ENCODE assay signal across 8 cellular contexts in the genomic region with DNA sequence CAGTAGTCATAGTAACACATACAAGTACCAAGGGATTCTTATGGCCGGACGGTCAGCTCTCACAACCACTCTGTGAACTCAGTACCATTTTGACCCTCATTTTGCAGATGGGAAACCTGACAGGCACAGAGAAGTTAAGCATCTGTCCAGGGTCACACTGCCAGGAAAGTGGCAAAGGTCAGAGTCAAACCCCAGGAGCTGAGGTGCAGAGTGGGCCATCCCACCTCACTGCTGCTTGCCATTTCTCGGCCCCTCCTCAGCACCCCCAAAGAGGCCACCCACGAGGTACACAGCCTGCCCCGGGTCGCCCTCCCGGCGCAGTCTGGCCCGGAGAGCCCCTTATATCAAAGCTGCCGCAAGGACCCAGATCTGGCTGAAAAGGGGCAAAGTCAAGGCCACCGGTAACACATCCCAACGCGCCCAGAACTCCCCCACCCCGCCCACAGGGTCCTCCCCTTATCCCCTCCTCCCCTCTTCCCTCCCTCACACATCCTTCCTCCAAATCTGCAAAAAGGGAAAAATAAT. TPM values are rescaled to one million over a fixed set of nuclear protein-coding genes. Genes with fewer than 3 reads are reported as not detected.
A peak's percentile ranks its signal among the peaks of the same experiment; 100 is the strongest.
DNase-seq lines count a peak whose midpoint lies in the region; ATAC-seq and TF ChIP-seq lines count a peak whose summit lies in the region.

No MANE protein-coding gene starts in this region.

- H3K36me3 Mint-ChIP-seq in CD4-positive, alpha-beta T cell (ENCODE audit: low read depth) = peaks cover 4% of the 10 kb centered on the region
- H3K36me3 Mint-ChIP-seq in endothelial cell (ENCODE audit: low read depth, unreplicated experiment) = no peaks in the 10 kb centered on the region

- H3K4me1 ChIP-seq in OCI-LY1 (ENCODE audit: insufficient read depth, low read length, severe bottlenecking) = peaks cover 20% of the 10 kb centered on the region
- peaks cover 17 to 19% of the 10 kb centered on the region in 2 experiments for H3K4me1 ChIP-seq in neutrophil (ENCODE audit: control insufficient read depth in 1 of 2, insufficient read depth in 1 of 2, low read depth in 1 of 2, low read length in 1 of 2)

- H3K4me1 Mint-ChIP-seq in CD4-positive, alpha-beta T cell (ENCODE audit: low read depth) = peaks cover 54% of the 10 kb centered on the region
- H3K4me1 Mint-ChIP-seq in endothelial cell (ENCODE audit: unreplicated experiment) = peaks cover 15% of the 10 kb centered on the region

- H3F3A ChIP-seq in OCI-LY1 (ENCODE audit: insufficient read depth, low read length) = no peaks in the 10 kb centered on the region

- no peak for ATAC-seq in CD4-positive, alpha-beta T cell (ENCODE audit: poor library complexity)
- no peak for ATAC-seq in HG02973 (IDR thresholded peaks at IDR 0.05; ENCODE audit: unreplicated experiment)

- intact Hi-C loops in CD4-positive, alpha-beta T cell (cut with DNase I, micrococcal nuclease) = loop anchor here (1.0 to 10.0 kb wide), 6 partner anchors 43 to 593 kb away; a partner anchor contains a TSS

- H3K36me3 ChIP-seq in OCI-LY1 (ENCODE audit: insufficient read depth, low read length) (no peaks in the 10 kb centered on the region; the same call in 1 of the 2 replicates), neutrophil (no peaks in the 10 kb centered on the region)

- H3K4me3 ChIP-seq in OCI-LY1 (ENCODE audit: low read depth, low read length, poor library complexity, severe bottlenecking) (peak overlapping the region; percentile 87), neutrophil (ENCODE audit: low read depth in 1 of 2, low read length in 1 of 2) (peak overlapping the region; percentile 80 to 87)

- H3K9me3 Mint-ChIP-seq in CD4-positive, alpha-beta T cell = no peaks in the 10 kb centered on the region
- H3K9me3 Mint-ChIP-seq in endothelial cell (ENCODE audit: unreplicated experiment) = no peaks in the 10 kb centered on the region

- peak overlapping the region; percentile 88 for H3K27ac Mint-ChIP-seq in CD4-positive, alpha-beta T cell
- H3K27ac Mint-ChIP-seq in endothelial cell (ENCODE audit: unreplicated experiment) = no peak overlapping the region

- no peaks in the 10 kb centered on the region for H3K27me3 Mint-ChIP-seq in CD4-positive, alpha-beta T cell
- peaks cover 5% of the 10 kb centered on the region for H3K27me3 Mint-ChIP-seq in endothelial cell (ENCODE audit: unreplicated experiment)

- H3K9me3 ChIP-seq in CD4-positive, alpha-beta T cell (ENCODE audit: control insufficient read depth, low read length) = no peaks in the 10 kb centered on the region
- H3K9me3 ChIP-seq in OCI-LY1 (ENCODE audit: low read length) = no peaks in the 10 kb centered on the region
- H3K9me3 ChIP-seq in neutrophil = no peaks in the 10 kb centered on the region

- POLR2A ChIA-PET in CD4-positive, alpha-beta T cell (lab: Charles Lee) = interaction anchor here (1.1 to 1.7 kb wide), 2 partner anchors 11 to 110 kb away, joined by 4 to 7 read pairs; no protein-coding TSS in a partner anchor

- no peaks in the 10 kb centered on the region for H3K27me3 ChIP-seq in CD4-positive, alpha-beta T cell (ENCODE audit: control insufficient read depth, insufficient read depth, low read length)
- peaks cover 7% of the 10 kb centered on the region; the same call in 1 of the 2 replicates for H3K27me3 ChIP-seq in OCI-LY1 (ENCODE audit: insufficient read depth, low read length)
- peaks cover 35% of the 10 kb centered on the region for H3K27me3 ChIP-seq in neutrophil

- DNase-seq in CD4-positive, alpha-beta T cell = no peak
- DNase-seq in endothelial cell (ENCODE audit: low spot score) (no peak), NCI-H446 treated with DMSO at 0.1 percent for 48 hours (lab: John Stamatoyannopoulos, UW) (no peak), NCI-H226 (no peak), activated gamma-delta T cell (lab: John Stamatoyannopoulos, UW) (no peak)

- H3K9me2 ChIP-seq in OCI-LY1 (ENCODE audit: low read depth, low read length) = no peaks in the 10 kb centered on the region

- no peaks in the 10 kb centered on the region for H4K20me1 ChIP-seq in OCI-LY1 (ENCODE audit: insufficient read depth, low read length)

- TF ChIP-seq CTCF in CD4-positive, alpha-beta T cell (IDR thresholded peaks at IDR 0.05) = no peak
- TF ChIP-seq CTCF in OCI-LY1 (IDR thresholded peaks at IDR 0.05; ENCODE audit: low read length) (no peak), endothelial cell (IDR thresholded peaks at IDR 0.05; ENCODE audit: unreplicated experiment) (no peak), neutrophil (IDR thresholded peaks at IDR 0.05) (no peak)

- no peaks in the 10 kb centered on the region for H3K79me2 ChIP-seq in OCI-LY1 (ENCODE audit: insufficient read depth, low read length)

- H3K4me2 ChIP-seq in OCI-LY1 (ENCODE audit: low read length) = peak overlapping the region; percentile 89

- CTCF ChIA-PET in CD4-positive, alpha-beta T cell (lab: Charles Lee) = interaction anchor here (1.3 kb wide), 1 partner anchor 100 kb away, joined by 4 read pairs; no protein-coding TSS in a partner anchor

- peak overlapping the region; percentile 90; the same call in 1 of the 2 replicates for H3K9ac ChIP-seq in OCI-LY1 (ENCODE audit: low read length)

- peak overlapping the region; percentile 97 for H3K4me3 Mint-ChIP-seq in CD4-positive, alpha-beta T cell
- H3K4me3 Mint-ChIP-seq in endothelial cell (ENCODE audit: unreplicated experiment) = peak overlapping the region; percentile 94

- no peak overlapping the region for H2AFZ ChIP-seq in OCI-LY1 (ENCODE audit: low read length)

- no peak overlapping the region for H3K27ac ChIP-seq in CD4-positive, alpha-beta T cell (ENCODE audit: low read depth, low read length)
- H3K27ac ChIP-seq in OCI-LY1 (ENCODE audit: low read depth, low read length, poor library complexity, severe bottlenecking) (no peak overlapping the region), neutrophil (no peak overlapping the region)

RNA-seq across cellular contexts. Expression of a gene that starts 1.7 kb away (rescaled TPM):
- 100 to 1,000 TPM; 133 to 140 TPM for total RNA-seq in CD4-positive, alpha-beta T cell
- 132 TPM for total RNA-seq in endothelial cell (ENCODE audit: unreplicated experiment)
